ENCODE assay signal across 15 cellular contexts in genomic region chr3:3801510-3801841, GRCh38. TPM values are rescaled to one million over a fixed set of nuclear protein-coding genes. Genes with fewer than 3 reads are reported as not detected.
DNase-seq lines count a peak whose midpoint lies in the region; ATAC-seq, FAIRE-seq and TF ChIP-seq lines count a peak whose summit lies in the region.
"Had no signal": no experiment of that assay in that cellular context is flagged by ENCODE, and none has a peak within 500 bp of the region (broad histone marks: within the 10 kb centered on the region; RNA-seq: fewer than 3 reads in every experiment).

No MANE protein-coding gene starts in this region.

- H3K36me3 ChIP-seq in astrocyte (ENCODE audit: insufficient read depth, low read length) (no peaks in the 10 kb centered on the region), gastrocnemius medialis (no peaks in the 10 kb centered on the region)

- H3K9ac ChIP-seq in astrocyte (ENCODE audit: low read length) = peak overlapping the region; percentile 71

- H3K4me3 Mint-ChIP-seq in astrocyte (ENCODE audit: unreplicated experiment) = peak overlapping the region; percentile 90
- H3K4me3 Mint-ChIP-seq: activated CD4-positive, alpha-beta memory T cell treated with anti-CD3 and anti-CD28 coated beads, Interleukin-2, amount 10 ng/mL, durations not matched to agents 7 days and 5 days had no signal

- H3K4me1 ChIP-seq in astrocyte (ENCODE audit: insufficient read depth, low read length) = peaks cover 6% of the 10 kb centered on the region
- H3K4me1 ChIP-seq in gastrocnemius medialis = peaks cover 12 to 17% of the 10 kb centered on the region in 2 donors

- peak overlapping the region; percentile 92 for H3K4me2 ChIP-seq in astrocyte (ENCODE audit: low read length)

- H3K9me3 ChIP-seq in astrocyte (ENCODE audit: insufficient read depth, low read depth, low read length) (no peaks in the 10 kb centered on the region), gastrocnemius medialis (no peaks in the 10 kb centered on the region)

- FAIRE-seq in astrocyte (lab: Jason Lieb, UNC) = no peak

- H3K27ac ChIP-seq in astrocyte (ENCODE audit: low read depth, low read length) = no peak overlapping the region
- H3K27ac ChIP-seq in gastrocnemius medialis = peak overlapping the region; percentile 75 to 87 (median 82)

- no peak for ATAC-seq in gastrocnemius medialis

- H2AFZ ChIP-seq in astrocyte (ENCODE audit: low read depth, low read length) = no peak overlapping the region

- peaks cover 3% of the 10 kb centered on the region for H3K9me3 Mint-ChIP-seq in astrocyte (ENCODE audit: unreplicated experiment)
- H3K9me3 Mint-ChIP-seq: activated CD4-positive, alpha-beta memory T cell treated with anti-CD3 and anti-CD28 coated beads, Interleukin-2, amount 10 ng/mL, durations not matched to agents 7 days and 5 days had no signal

- peak; percentile 23 for DNase-seq in NCI-H82 (lab: John Stamatoyannopoulos, UW)
- DNase-seq in NCI-H82 treated with DMSO at 0.1 percent for 48 hours (lab: John Stamatoyannopoulos, UW; ENCODE audit: unreplicated experiment) = no peak
- no peak for DNase-seq in astrocyte (ENCODE audit: low read depth)
- peak; percentile 27 for DNase-seq in inferior parietal cortex (ENCODE audit: extremely low spot score)
- no peak for DNase-seq in gastrocnemius medialis
- DNase-seq in NCI-H2227 treated with DMSO at 0.1 percent for 48 hours (lab: John Stamatoyannopoulos, UW) = no peak
- no peak for DNase-seq in DMS79 treated with DMSO at 0.1 percent for 48 hours (lab: John Stamatoyannopoulos, UW)
- no peak for DNase-seq in stimulated activated CD8-positive, alpha-beta memory T cell treated with anti-CD3 and anti-CD28 coated beads, Interleukin-4, amount 100 ng/mL, for 48 hours
- DNase-seq: activated CD4-positive, alpha-beta memory T cell treated with anti-CD3 and anti-CD28 coated beads, Interleukin-2, amount 10 ng/mL, durations not matched to agents 7 days and 5 days; amniotic stem cell; KG1; NCI-H187 treated with DMSO at 0.1 percent for 48 hours; occipital lobe; T-helper 2 cell had no signal

- H4K20me1 ChIP-seq in astrocyte (ENCODE audit: insufficient read depth, low read length) = peaks cover 3% of the 10 kb centered on the region

- TF ChIP-seq CTCF in astrocyte (IDR thresholded peaks at IDR 0.05; ENCODE audit: insufficient read depth, low read depth, low read length) = no peak
- no peak for TF ChIP-seq CTCF in gastrocnemius medialis (IDR thresholded peaks at IDR 0.05 in 4 of 5, conservative IDR thresholded peaks at IDR 0.05 in 1 of 5)

- TF ChIP-seq POLR2A in gastrocnemius medialis (IDR thresholded peaks at IDR 0.05) = no peak

- H3K79me2 ChIP-seq in astrocyte (ENCODE audit: insufficient read depth, low read length) = peaks cover 7% of the 10 kb centered on the region

- in situ Hi-C loops in gastrocnemius medialis (cut with MboI; ENCODE audit: low sequenced_read_pairs in 4 of 4) = no loop called here

- H3K27me3 ChIP-seq in astrocyte (ENCODE audit: insufficient read depth, low read length) = peaks cover 26% of the 10 kb centered on the region
- no peaks in the 10 kb centered on the region for H3K27me3 ChIP-seq in gastrocnemius medialis

- H3K4me1 Mint-ChIP-seq in astrocyte (ENCODE audit: low read depth, unreplicated experiment) = peaks cover 8% of the 10 kb centered on the region

- intact Hi-C loops in gastrocnemius medialis (cut with DNase I; ENCODE audit: low total_unique reads) = loop anchor here (10.0 kb wide), 1 partner anchor 693 kb away; the partner anchor contains the start of gene ITPR1

- H3K36me3 Mint-ChIP-seq in astrocyte (ENCODE audit: low read depth, unreplicated experiment) = no peaks in the 10 kb centered on the region

- peaks cover 30% of the 10 kb centered on the region for H3K27me3 Mint-ChIP-seq in astrocyte (ENCODE audit: low read depth, unreplicated experiment)

- H3K27ac Mint-ChIP-seq in astrocyte (ENCODE audit: unreplicated experiment) = no peak overlapping the region
- H3K27ac Mint-ChIP-seq: activated CD4-positive, alpha-beta memory T cell treated with anti-CD3 and anti-CD28 coated beads, Interleukin-2, amount 10 ng/mL, durations not matched to agents 7 days and 5 days had no signal

- H3K4me3 ChIP-seq in astrocyte (ENCODE audit: insufficient read depth, low read depth, low read length) (peak overlapping the region; percentile 68), gastrocnemius medialis (peak overlapping the region; percentile 55 to 75 (median 70))

RNA-seq across cellular contexts. Expression of gene LRRN1, which starts 2.2 kb away (rescaled TPM):
- total RNA-seq in astrocyte = 17.4 and 35.6 TPM in 2 replicates
- total RNA-seq in gastrocnemius medialis = 1 to 10 TPM; 1.1 to 6.8 (median 4.3) TPM
- total RNA-seq: OCI-LY7 had no signal

Comparison
In these comparisons a context has a peak if more than half of its experiments do, and no peak if none do; other contexts are left out.
1. DNase-seq: peak in NCI-H82 (single experiment) and inferior parietal cortex (single experiment); none in NCI-H82 treated with DMSO at 0.1 percent for 48 hours (single experiment), astrocyte (single experiment), gastrocnemius medialis (0 of 2), NCI-H2227 treated with DMSO at 0.1 percent for 48 hours (single experiment), DMS79 treated with DMSO at 0.1 percent for 48 hours (single experiment) and stimulated activated CD8-positive, alpha-beta memory T cell treated with anti-CD3 and anti-CD28 coated beads, Interleukin-4, amount 100 ng/mL, for 48 hours (single experiment).